In genomic region chr14:94550041-94550440, GRCh38 we compare ENCODE assay signal across 14 cellular contexts. TPM values are rescaled to one million over a fixed set of nuclear protein-coding genes. Genes with fewer than 3 reads are reported as not detected.
"Had no signal": no experiment of that assay in that cellular context is flagged by ENCODE, and none has a peak within 500 bp of the region (broad histone marks: within the 10 kb centered on the region; RNA-seq: fewer than 3 reads in every experiment).

No MANE protein-coding gene starts in this region.

- H3K36me3 ChIP-seq: brain microvascular endothelial cell, cardiac muscle cell had no signal

- H3K4me3 ChIP-seq: cardiac muscle cell, PC-9 had no signal

- DNase-seq: NCI-H1048, NCI-H146, NCI-H187 treated with DMSO at 0.1 percent for 48 hours, NCI-H2081 treated with DMSO at 0.1 percent for 48 hours had no signal

- H2AFZ ChIP-seq: PC-9 had no signal

- H3K27me3 ChIP-seq: brain microvascular endothelial cell, cardiac muscle cell had no signal

- H3K27ac ChIP-seq: brain microvascular endothelial cell, cardiac muscle cell, PC-9 had no signal

- H3K4me2 ChIP-seq: PC-9 had no signal

RNA-seq across cellular contexts. Expression of gene SERPINA4, which starts 11.2 kb away (rescaled TPM):
- total RNA-seq: activated B cell treated with CpG ODN at 0.5 μM for 24 hours; activated CD4-positive, alpha-beta T cell treated with anti-CD3 and anti-CD28 coated beads, Interleukin-2, amount 10 ng/mL, durations not matched to agents 24 days and 14 days; activated naive CD8-positive, alpha-beta T cell treated with anti-CD3 and anti-CD28 coated beads for 36 hours; activated T-helper 17 cell treated with anti-CD3 and anti-CD28 coated beads, Interleukin-2, amount 50 U/mL, for 72 hours; cardiac muscle cell; M059J; PC-9; SK-MEL-5 had no signal
- polyA plus RNA-seq: cardiac muscle cell had no signal

RNA-seq across cellular contexts. Expression of gene SERPINA5, which starts 31.2 kb away (rescaled TPM):
- total RNA-seq: activated B cell treated with CpG ODN at 0.5 μM for 24 hours; activated CD4-positive, alpha-beta T cell treated with anti-CD3 and anti-CD28 coated beads, Interleukin-2, amount 10 ng/mL, durations not matched to agents 24 days and 14 days; activated naive CD8-positive, alpha-beta T cell treated with anti-CD3 and anti-CD28 coated beads for 36 hours; activated T-helper 17 cell treated with anti-CD3 and anti-CD28 coated beads, Interleukin-2, amount 50 U/mL, for 72 hours; cardiac muscle cell; PC-9 had no signal
- polyA plus RNA-seq: cardiac muscle cell had no signal

RNA-seq across cellular contexts. Expression of gene SERPINA12, which starts 40.8 kb away (rescaled TPM):
- total RNA-seq: activated B cell treated with CpG ODN at 0.5 μM for 24 hours; activated CD4-positive, alpha-beta T cell treated with anti-CD3 and anti-CD28 coated beads, Interleukin-2, amount 10 ng/mL, durations not matched to agents 24 days and 14 days; activated naive CD8-positive, alpha-beta T cell treated with anti-CD3 and anti-CD28 coated beads for 36 hours; activated T-helper 17 cell treated with anti-CD3 and anti-CD28 coated beads, Interleukin-2, amount 50 U/mL, for 72 hours; cardiac muscle cell; M059J; PC-9; SK-MEL-5 had no signal
- polyA plus RNA-seq: adipose tissue, cardiac muscle cell had no signal
